In the genomic region with DNA sequence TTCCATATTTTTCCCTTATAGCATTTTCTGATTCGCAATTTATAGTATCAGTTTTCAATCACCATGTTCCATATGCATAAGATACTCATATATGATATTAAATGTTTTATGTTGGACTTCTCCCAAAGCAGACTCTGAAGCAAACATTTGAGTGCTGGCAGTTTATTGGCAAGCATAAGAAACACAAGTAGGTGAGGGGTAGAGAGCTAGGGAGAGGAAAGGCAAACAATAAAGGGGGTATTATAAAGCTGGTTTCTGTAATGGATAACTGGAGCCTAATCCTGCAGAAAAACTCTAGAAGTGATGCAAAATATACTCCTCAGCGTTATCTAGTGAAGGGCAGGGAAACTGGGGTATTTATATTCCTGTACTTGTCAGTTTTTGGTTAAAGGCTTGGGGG, we compare ENCODE assay signal across 26 cellular contexts.
"Had no signal": no experiment of that assay in that cellular context is flagged by ENCODE, and none has a peak within 500 bp of the region (broad histone marks: within the 10 kb centered on the region; RNA-seq: fewer than 3 reads in every experiment).

No MANE protein-coding gene starts in this region.

- H3K4me3 ChIP-seq: cardiac muscle cell, PC-9, SK-N-MC had no signal

- H3K36me3 ChIP-seq: brain microvascular endothelial cell, cardiac muscle cell had no signal

- H3K27me3 ChIP-seq: brain microvascular endothelial cell, cardiac muscle cell had no signal

- H3K9ac ChIP-seq: KMS-11 had no signal

- DNase-seq: activated CD4-positive, alpha-beta memory T cell treated with anti-CD3 and anti-CD28 coated beads for 36 hours; activated CD4-positive, alpha-beta T cell treated with anti-CD3 and anti-CD28 coated beads, Interleukin-2, amount 10 ng/mL, durations not matched to agents 7 days and 5 days; activated CD4-positive, CD25-positive, alpha-beta regulatory T cell; activated CD8-positive, alpha-beta memory T cell treated with anti-CD3 and anti-CD28 coated beads for 24 hours; activated effector memory CD4-positive, alpha-beta T cell treated with anti-CD3 and anti-CD28 coated beads, Interleukin-2, amount 50 U/mL, for 16 hours; activated naive CD4-positive, alpha-beta T cell treated with Interleukin-2 at 50 U/mL for 16 hours; activated naive CD8-positive, alpha-beta T cell treated with anti-CD3 and anti-CD28 coated beads, Interleukin-2, amount 50 U/mL, for 24 hours; activated T-cell treated with anti-CD3 and anti-CD28 coated beads, Interleukin-2, amount 50 U/mL, for 4 hours; amygdala; brain microvascular endothelial cell; cerebellar nuclear complex; MM.1S; NCI-H187; NCI-H2107; NCI-H2171 treated with DMSO at 0.1 percent for 48 hours; NCI-H226; NCI-H510A; NCI-H526 treated with DMSO at 0.1 percent for 48 hours; PC-9; T-cell; T-helper 2 cell had no signal

- ATAC-seq: activated naive CD4-positive, alpha-beta T cell treated with anti-CD3 and anti-CD28 coated beads, Interleukin-2, amount 50 U/mL, for 72 hours; activated naive CD8-positive, alpha-beta T cell treated with anti-CD3 and anti-CD28 coated beads, Interleukin-2, amount 50 U/mL, for 24 hours; activated T-cell treated with anti-CD3 and anti-CD28 coated beads, Interleukin-2, amount 50 U/mL, for 4 hours; T-cell had no signal

- H3K27ac ChIP-seq: brain microvascular endothelial cell, cardiac muscle cell, KMS-11, PC-9, SK-N-MC, VCaP had no signal
